24 cellular contexts compared by ENCODE assay signal in genomic region chr4:93777081-93777460, GRCh38. TPM values are rescaled to one million over a fixed set of nuclear protein-coding genes. Genes with fewer than 3 reads are reported as not detected.
"Had no signal": no experiment of that assay in that cellular context is flagged by ENCODE, and none has a peak within 500 bp of the region (broad histone marks: within the 10 kb centered on the region; RNA-seq: fewer than 3 reads in every experiment).

No MANE protein-coding gene starts in this region.

- H3K27me3 ChIP-seq: spleen, suprapubic skin, tibial artery, upper lobe of right lung had no signal

- H3K4me1 ChIP-seq: left ventricle myocardium inferior, pancreas, prostate gland, spleen, tibial artery, upper lobe of right lung had no signal

- H3K4me3 ChIP-seq: left ventricle myocardium inferior, lung, mucosa of descending colon, pancreas, prostate gland, skin epidermis, spleen, suprapubic skin, thoracic aorta, tibial artery, upper lobe of right lung had no signal

- H3K9me3 ChIP-seq: left ventricle myocardium inferior, mucosa of descending colon, pancreas, prostate gland, spleen, suprapubic skin, thoracic aorta, tibial artery, upper lobe of right lung had no signal

- H3K36me3 ChIP-seq: left ventricle myocardium inferior, pancreas, prostate gland, spleen, suprapubic skin, thoracic aorta, tibial artery, upper lobe of right lung had no signal

- ATAC-seq: mucosa of descending colon; naive thymus-derived CD4-positive, alpha-beta T cell; natural killer cell treated with Interleukin-12 subunit alpha and Interleukin-12 subunit beta and Interleukin-15 and Interleukin-18, amount 100 ng/mL, for 72 hours; pancreas; right cardiac atrium; sciatic nerve; stimulated activated effector memory CD8-positive, alpha-beta T cell treated with anti-CD3 and anti-CD28 coated beads, Interleukin-12 subunit alpha, Interleukin-12 subunit beta, amount 100 ng/mL, for 72 hours; upper lobe of right lung had no signal

- H3K27ac ChIP-seq: left ventricle myocardium inferior, pancreas, prostate gland, skin epidermis, spleen, suprapubic skin, thoracic aorta, tibial artery, upper lobe of right lung had no signal

- DNase-seq: hypothalamus; immature natural killer cell; left ventricle myocardium inferior; midbrain; mucosa of descending colon; naive thymus-derived CD4-positive, alpha-beta T cell; pancreas; posterior cingulate gyrus; retina; right cardiac atrium; spleen; stimulated activated CD4-positive, alpha-beta T cell treated with anti-CD3 and anti-CD28 coated beads, Interleukin-4, amount 100 ng/mL, for 24 hours; stimulated activated naive CD4-positive, alpha-beta T cell; tibial artery; upper lobe of right lung had no signal

- FAIRE-seq: islet of Langerhans, pancreas had no signal

RNA-seq across cellular contexts. Expression of gene ATOH1, which starts 51.5 kb away (rescaled TPM):
- polyA plus RNA-seq: immature natural killer cell; lung; naive thymus-derived CD4-positive, alpha-beta T cell; pancreas; spleen had no signal
